8 cellular contexts compared by ENCODE assay signal in genomic region chr10:128035557-128035973, GRCh38.
DNase-seq lines count a peak whose midpoint lies in the region; ATAC-seq lines count a peak whose summit lies in the region.

No MANE protein-coding gene starts in this region.

- no peak overlapping the region for H3K9ac ChIP-seq in adipocyte (ENCODE audit: low read length)

- H3K27me3 ChIP-seq in adipocyte (replicated peaks; ENCODE audit: control insufficient read depth, insufficient read depth, low read length) = no peaks in the 10 kb centered on the region

- peaks cover 6% of the 10 kb centered on the region for H3K4me1 ChIP-seq in adipocyte (ENCODE audit: control insufficient read depth, insufficient read depth, low read length)

- DNase-seq in EL (peak; percentile 21), SKM-1 (lab: John Stamatoyannopoulos, UW; ENCODE audit: unreplicated experiment) (peak; percentile 2), adipocyte (ENCODE audit: low read depth) (peak; percentile 3), iPS-NIHi7 (ENCODE audit: extremely low spot score) (peak; percentile 81)
- peak; percentile 64 for DNase-seq in stimulated activated CD4-positive, alpha-beta T cell treated with anti-CD3 and anti-CD28 coated beads, Interleukin-4, amount 100 ng/mL, for 1 hour

- ATAC-seq in HG02798 (IDR thresholded peaks at IDR 0.05; ENCODE audit: poor library complexity, unreplicated experiment) (peak; percentile 82), GM19463 (IDR thresholded peaks at IDR 0.05; ENCODE audit: unreplicated experiment) (no peak), GM19324 (IDR thresholded peaks at IDR 0.05; ENCODE audit: low FRiP score, unreplicated experiment) (no peak)

- no peaks in the 10 kb centered on the region for H3K36me3 ChIP-seq in adipocyte (ENCODE audit: control insufficient read depth, insufficient read depth, low read length, severe bottlenecking)

- H3K4me3 ChIP-seq in adipocyte (ENCODE audit: low read length) = no peak overlapping the region

- no peaks in the 10 kb centered on the region for H3K9me3 ChIP-seq in adipocyte (ENCODE audit: control insufficient read depth, low read length)

Comparison
In these comparisons a context has a peak if more than half of its experiments do, and no peak if none do; other contexts are left out.
1. DNase-seq: peak in every context shown above with its lines; median percentile 81 in iPS-NIHi7; 64 in stimulated activated CD4-positive, alpha-beta T cell treated with anti-CD3 and anti-CD28 coated beads, Interleukin-4, amount 100 ng/mL, for 1 hour; 21 in EL; 3 in adipocyte; 2 in SKM-1.